ENCODE assay signal across 9 cellular contexts in the genomic region with DNA sequence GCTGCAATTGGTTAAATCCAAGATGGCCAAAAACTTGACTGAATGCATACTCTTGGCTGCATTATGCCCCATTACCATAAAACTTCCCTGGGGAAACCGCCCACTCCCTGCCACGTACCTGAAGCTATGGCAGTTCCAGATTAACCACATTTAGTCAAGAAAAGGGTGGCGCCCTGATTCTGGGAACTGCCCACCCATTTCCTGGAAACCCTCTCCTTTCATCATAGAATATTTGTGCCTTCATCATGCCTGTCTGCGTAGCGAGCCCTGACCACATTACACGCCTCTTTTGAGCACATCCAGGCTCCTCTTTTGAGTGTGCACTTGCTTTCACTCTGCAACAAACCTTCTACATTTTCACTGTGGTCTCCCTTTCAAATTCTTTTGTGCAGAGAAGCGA. TPM values are rescaled to one million over a fixed set of nuclear protein-coding genes. Genes with fewer than 3 reads are reported as not detected.
DNase-seq lines count a peak whose midpoint lies in the region; ATAC-seq and TF ChIP-seq lines count a peak whose summit lies in the region.
"Had no signal": no experiment of that assay in that cellular context is flagged by ENCODE, and none has a peak within 500 bp of the region (broad histone marks: within the 10 kb centered on the region; RNA-seq: fewer than 3 reads in every experiment).

No MANE protein-coding gene starts in this region.

- ATAC-seq in GM19395 (IDR thresholded peaks at IDR 0.05; ENCODE audit: unreplicated experiment) (peak; percentile 82), HG03432 (IDR thresholded peaks at IDR 0.05; ENCODE audit: unreplicated experiment) (peak; percentile 84), SK-N-SH treated with all-trans-retinoic acid at 6 μM for 48 hours (no peak)
- peak; percentile 82 to 86 for ATAC-seq in stimulated activated naive B cell treated with anti-CD40 and anti-IgM and Interleukin-4, amounts not matched to agents 10 μg/mL and 1 μg/mL and 100 μg/mL, for 72 hours (replicated peaks)
- ATAC-seq: Panc1 had no signal

- H3K4me1 Mint-ChIP-seq in immature natural killer cell: peaks cover 37 to 63% of the 10 kb centered on the region in 2 donors
- peaks cover 24 to 51% of the 10 kb centered on the region in 2 donors for H3K4me1 Mint-ChIP-seq in stimulated activated naive B cell treated with anti-CD40 and anti-IgM and Interleukin-4, amounts not matched to agents 10 μg/mL and 1 μg/mL and 100 μg/mL, for 72 hours

- H3K36me3 Mint-ChIP-seq in immature natural killer cell: no peaks in the 10 kb centered on the region
- H3K36me3 Mint-ChIP-seq in stimulated activated naive B cell treated with anti-CD40 and anti-IgM and Interleukin-4, amounts not matched to agents 10 μg/mL and 1 μg/mL and 100 μg/mL, for 72 hours: peaks cover 15 to 21% of the 10 kb centered on the region in 2 donors

- peak overlapping the region; percentile 87 to 93 (median 90) for H3K27ac Mint-ChIP-seq in immature natural killer cell
- peak overlapping the region; percentile 40 for H3K27ac Mint-ChIP-seq in stimulated activated naive B cell treated with anti-CD40 and anti-IgM and Interleukin-4, amounts not matched to agents 10 μg/mL and 1 μg/mL and 100 μg/mL, for 72 hours

- DNase-seq in activated CD8-positive, alpha-beta memory T cell treated with anti-CD3 and anti-CD28 coated beads for 1 hour (ENCODE audit: extremely low read depth in 1 of 2, low read depth in 1 of 2): peak; percentile 61 to 93
- peak; percentile 45 to 56 (median 52) for DNase-seq in immature natural killer cell
- peak; percentile 72 for DNase-seq in stimulated activated naive B cell treated with anti-CD40 and anti-IgM and Interleukin-4, amounts not matched to agents 10 μg/mL and 1 μg/mL and 100 μg/mL, for 72 hours
- no peak for DNase-seq in dermis blood vessel endothelial cell
- DNase-seq in DMS79 treated with DMSO at 0.1 percent for 48 hours (lab: John Stamatoyannopoulos, UW): no peak

- no peaks in the 10 kb centered on the region for H3K9me3 Mint-ChIP-seq in immature natural killer cell
- H3K9me3 Mint-ChIP-seq in stimulated activated naive B cell treated with anti-CD40 and anti-IgM and Interleukin-4, amounts not matched to agents 10 μg/mL and 1 μg/mL and 100 μg/mL, for 72 hours: peaks cover 0 to 4% of the 10 kb centered on the region in 2 donors

- H3K27me3 Mint-ChIP-seq in immature natural killer cell (ENCODE audit: low read depth in 3 of 3): no peaks in the 10 kb centered on the region
- H3K27me3 Mint-ChIP-seq in stimulated activated naive B cell treated with anti-CD40 and anti-IgM and Interleukin-4, amounts not matched to agents 10 μg/mL and 1 μg/mL and 100 μg/mL, for 72 hours: no peaks in the 10 kb centered on the region

- H3K4me3 Mint-ChIP-seq in immature natural killer cell: peak overlapping the region; percentile 65 to 87 (median 78)
- H3K4me3 Mint-ChIP-seq in stimulated activated naive B cell treated with anti-CD40 and anti-IgM and Interleukin-4, amounts not matched to agents 10 μg/mL and 1 μg/mL and 100 μg/mL, for 72 hours: peak overlapping the region; percentile 7 to 17

TF ChIP-seq in SK-N-SH treated with all-trans-retinoic acid at 6 μM for 48 hours, 23 proteins besides CTCF, POLR2A, EP300 and RAD21:
- no peak for TF ChIP-seq BACH2 (CRISPR knock-in tag; IDR thresholded peaks at IDR 0.05; ENCODE audit: borderline replicate concordance)
- no peak for TF ChIP-seq GLIS3 (CRISPR knock-in tag; IDR thresholded peaks at IDR 0.05)
- no peak for TF ChIP-seq OSR1 (CRISPR knock-in tag; IDR thresholded peaks at IDR 0.05)
- TF ChIP-seq PPARA (CRISPR knock-in tag; IDR thresholded peaks at IDR 0.05; ENCODE audit: borderline replicate concordance): no peak
- no peak for TF ChIP-seq ISL1 (CRISPR knock-in tag; IDR thresholded peaks at IDR 0.05)
- TF ChIP-seq, protein P1, sequence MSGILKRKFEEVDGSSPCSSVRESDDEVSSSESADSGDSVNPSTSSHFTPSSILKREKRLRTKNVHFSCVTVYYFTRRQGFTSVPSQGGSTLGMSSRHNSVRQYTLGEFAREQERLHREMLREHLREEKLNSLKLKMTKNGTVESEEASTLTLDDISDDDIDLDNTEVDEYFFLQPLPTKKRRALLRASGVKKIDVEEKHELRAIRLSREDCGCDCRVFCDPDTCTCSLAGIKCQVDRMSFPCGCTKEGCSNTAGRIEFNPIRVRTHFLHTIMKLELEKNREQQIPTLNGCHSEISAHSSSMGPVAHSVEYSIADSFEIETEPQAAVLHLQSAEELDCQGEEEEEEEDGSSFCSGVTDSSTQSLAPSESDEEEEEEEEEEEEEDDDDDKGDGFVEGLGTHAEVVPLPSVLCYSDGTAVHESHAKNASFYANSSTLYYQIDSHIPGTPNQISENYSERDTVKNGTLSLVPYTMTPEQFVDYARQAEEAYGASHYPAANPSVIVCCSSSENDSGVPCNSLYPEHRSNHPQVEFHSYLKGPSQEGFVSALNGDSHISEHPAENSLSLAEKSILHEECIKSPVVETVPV (CRISPR knock-in tag; IDR thresholded peaks at IDR 0.05): no peak
- TF ChIP-seq ARNTL (CRISPR knock-in tag; IDR thresholded peaks at IDR 0.05; ENCODE audit: borderline replicate concordance, low read depth): no peak

RNA-seq across cellular contexts. Expression of gene LINS1, which starts 5.2 kb away (rescaled TPM):
- 10 to 100 TPM; 22.7 to 28.8 (median 27.9) TPM for polyA plus RNA-seq in immature natural killer cell
- 12.3 and 12.7 TPM in 2 replicates for total RNA-seq in dermis blood vessel endothelial cell

RNA-seq across cellular contexts. Expression of gene ASB7, which starts 5.6 kb away (rescaled TPM):
- polyA plus RNA-seq in immature natural killer cell: 1 to 10 TPM; 8.2 to 9.9 (median 8.8) TPM
- total RNA-seq in dermis blood vessel endothelial cell: 23.3 and 23.7 TPM in 2 replicates

Comparison
In these comparisons a context has a peak if more than half of its experiments do, and no peak if none do; other contexts are left out.
1. DNase-seq: peak in activated CD8-positive, alpha-beta memory T cell treated with anti-CD3 and anti-CD28 coated beads for 1 hour (2 of 2), immature natural killer cell (3 of 3) and stimulated activated naive B cell treated with anti-CD40 and anti-IgM and Interleukin-4, amounts not matched to agents 10 μg/mL and 1 μg/mL and 100 μg/mL, for 72 hours (single experiment); none in dermis blood vessel endothelial cell (single experiment) and DMS79 treated with DMSO at 0.1 percent for 48 hours (single experiment).